1 cellular context compared by ENCODE assay signal in genomic region chr15:89333959-89334509, GRCh38.
TF ChIP-seq lines count a peak whose summit lies in the region.

No MANE protein-coding gene starts in this region.

TF ChIP-seq in K562, 482 proteins besides CTCF, POLR2A, EP300 and RAD21 (continued from another document and continues in another):
- TF ChIP-seq ZNF609 (CRISPR knock-in tag; IDR thresholded peaks at IDR 0.05; ENCODE audit: borderline replicate concordance) (no peak), GABPA (tag; conservative IDR thresholded peaks at IDR 0.05; ENCODE audit: low read depth) (no peak), HNRNPK (IDR thresholded peaks at IDR 0.05; ENCODE audit: low read depth, low read length, poor library complexity, severe bottlenecking) (no peak), SMAD1 (IDR thresholded peaks at IDR 0.05; ENCODE audit: low read depth, low read length, partially characterized antibody) (no peak), NCOA6 (IDR thresholded peaks at IDR 0.05) (no peak), YY1 (IDR thresholded peaks at IDR 0.05; ENCODE audit: borderline replicate concordance in 1 of 3, control insufficient read depth in 1 of 3, extremely low read depth in 1 of 3, insufficient read depth in 3 of 3, insufficient read length in 1 of 3, insufficient replicate concordance in 2 of 3, low read depth in 1 of 3, low read length in 2 of 3) (peak; percentile 52 to 76 (median 62)), JUND (IDR thresholded peaks at IDR 0.05; ENCODE audit: borderline replicate concordance, low read depth, low read length) (no peak), JUND (tag; IDR thresholded peaks at IDR 0.05; ENCODE audit: borderline replicate concordance, low read depth, low read length) (no peak), RHOXF2B (CRISPR knock-in tag; conservative IDR thresholded peaks at IDR 0.05) (no peak), E2F5 (CRISPR knock-in tag; IDR thresholded peaks at IDR 0.05) (no peak), RUNX1 (IDR thresholded peaks at IDR 0.05; ENCODE audit: low read depth) (no peak), TSC22D4 (tag; IDR thresholded peaks at IDR 0.05) (no peak), NFXL1 (CRISPR knock-in tag; IDR thresholded peaks at IDR 0.05) (no peak), CCAR2 (IDR thresholded peaks at IDR 0.05; ENCODE audit: low read depth, low read length) (no peak), THRB (CRISPR knock-in tag; conservative IDR thresholded peaks at IDR 0.05) (no peak), VEZF1 (CRISPR knock-in tag; IDR thresholded peaks at IDR 0.05) (no peak), E2F8 (IDR thresholded peaks at IDR 0.05; ENCODE audit: low read depth, partially characterized antibody) (no peak), ATF3 (IDR thresholded peaks at IDR 0.05) (no peak), ATF3 (CRISPR knock-in tag; conservative IDR thresholded peaks at IDR 0.05) (peak; percentile 63; the same call in 1 of the 2 replicates), HMGN3 (IDR thresholded peaks at IDR 0.05; ENCODE audit: borderline replicate concordance, extremely low read depth, insufficient read length, low read depth, low read length) (no peak), ZNF79 (CRISPR knock-in tag; IDR thresholded peaks at IDR 0.05; ENCODE audit: low read depth) (no peak), MAX (CRISPR knock-in tag; IDR thresholded peaks at IDR 0.05) (no peak; the same call in 1 of the 2 replicates), ID3 (CRISPR knock-in tag; IDR thresholded peaks at IDR 0.05) (no peak), ID3 (tag; IDR thresholded peaks at IDR 0.05) (no peak), TAL1 (IDR thresholded peaks at IDR 0.05) (no peak), TCFL5 (CRISPR knock-in tag; conservative IDR thresholded peaks at IDR 0.05) (no peak), MAZ (CRISPR knock-in tag; conservative IDR thresholded peaks at IDR 0.05 in 1 of 2, IDR thresholded peaks at IDR 0.05 in 1 of 2) (no peak), EGR1 (conservative IDR thresholded peaks at IDR 0.05) (no peak; the same call in 1 of the 2 replicates), HDAC1 (IDR thresholded peaks at IDR 0.05) (peak in 1 of 2 experiments; percentile 10; a peak in 1 of 4 replicates), EWSR1 (IDR thresholded peaks at IDR 0.05; ENCODE audit: borderline replicate concordance, low read depth, partially characterized antibody) (no peak), SMARCA4 (IDR thresholded peaks at IDR 0.05) (no peak), MEF2D (tag; conservative IDR thresholded peaks at IDR 0.05; ENCODE audit: low read depth) (no peak), SMAD2 (IDR thresholded peaks at IDR 0.05; ENCODE audit: low read depth, low read length) (no peak), MAFF (IDR thresholded peaks at IDR 0.05; ENCODE audit: low read length) (no peak), ZNF384 (IDR thresholded peaks at IDR 0.05; ENCODE audit: low read depth, low read length) (no peak), MCM3 (IDR thresholded peaks at IDR 0.05) (no peak), E2F6 (IDR thresholded peaks at IDR 0.05; ENCODE audit: borderline replicate concordance in 1 of 2, extremely low read depth in 1 of 2, insufficient read depth in 1 of 2, insufficient read length in 1 of 2, low read depth in 1 of 2, low read length in 1 of 2, poor library complexity in 1 of 2, severe bottlenecking in 1 of 2) (peak in 1 of 2 experiments; percentile 27), HCFC1 (IDR thresholded peaks at IDR 0.05; ENCODE audit: low read depth, low read length) (no peak), ZNF133 (CRISPR knock-in tag; IDR thresholded peaks at IDR 0.05) (no peak), BRF1 (IDR thresholded peaks at IDR 0.05; ENCODE audit: borderline replicate concordance, extremely low read depth, insufficient read length) (no peak), ZNF354B (CRISPR knock-in tag; IDR thresholded peaks at IDR 0.05) (no peak)
